Comparison of ENCODE assay signal across 20 cellular contexts in genomic region chr16:70652322-70652721, GRCh38. TPM values are rescaled to one million over a fixed set of nuclear protein-coding genes. Genes with fewer than 3 reads are reported as not detected.
"Had no signal": no experiment of that assay in that cellular context is flagged by ENCODE, and none has a peak within 500 bp of the region (broad histone marks: within the 10 kb centered on the region; RNA-seq: fewer than 3 reads in every experiment).

No MANE protein-coding gene starts in this region.

- ATAC-seq: activated T-helper 17 cell treated with anti-CD3 and anti-CD28 coated beads, Interleukin-2, amount 50 U/mL, for 72 hours; heart right ventricle; left ventricle myocardium superior; natural killer cell; psoas muscle; right lobe of liver; stimulated activated naive CD8-positive, alpha-beta T cell treated with anti-CD3 and anti-CD28 coated beads, Interleukin-15, Interleukin-2, amounts not matched to agents 100 U/mL and 50 U/mL, for 24 hours had no signal

- H3K36me3 ChIP-seq: heart right ventricle, right lobe of liver had no signal

- H3K4me3 ChIP-seq: adrenal gland, heart right ventricle, psoas muscle, right lobe of liver, smooth muscle cell had no signal

- H3K4me2 ChIP-seq: smooth muscle cell had no signal

- FAIRE-seq: colon, endometrium, islet of Langerhans had no signal

- H3K27me3 ChIP-seq: adrenal gland, heart right ventricle, right lobe of liver had no signal

- H3K9me3 ChIP-seq: adrenal gland, heart right ventricle, psoas muscle, right lobe of liver had no signal

- H3K27ac ChIP-seq: heart right ventricle, psoas muscle, right lobe of liver had no signal

- DNase-seq: activated CD4-positive, CD25-positive, alpha-beta regulatory T cell treated with anti-CD3 and anti-CD28 coated beads, Interleukin-2, amount 50 U/mL, for 72 hours; activated naive CD4-positive, alpha-beta T cell treated with anti-CD3 and anti-CD28 coated beads for 36 hours; activated T-cell treated with anti-CD3 and anti-CD28 coated beads for 4 hours; adrenal gland; foreskin melanocyte; heart right ventricle; left ventricle myocardium superior; mesendoderm; natural killer cell; psoas muscle; stimulated activated CD4-positive, alpha-beta T cell treated with anti-CD3 and anti-CD28 coated beads, Interleukin-4, amount 100 ng/mL, for 4 hours; stimulated activated CD8-positive, alpha-beta memory T cell treated with anti-CD3 and anti-CD28 coated beads, Interleukin-4, amount 100 ng/mL, for 48 hours; stimulated activated naive CD8-positive, alpha-beta T cell treated with anti-CD3 and anti-CD28 coated beads, Interleukin-15, Interleukin-2, amounts not matched to agents 100 U/mL and 50 U/mL, for 24 hours had no signal

RNA-seq across cellular contexts. Expression of gene IL34, which starts 6.0 kb away (rescaled TPM):
- total RNA-seq: activated CD8-positive, alpha-beta memory T cell treated with anti-CD3 and anti-CD28 coated beads for 36 hours; activated naive CD4-positive, alpha-beta T cell treated with anti-CD3 and anti-CD28 coated beads for 36 hours; activated T-helper 17 cell treated with anti-CD3 and anti-CD28 coated beads, Interleukin-2, amount 50 U/mL, for 72 hours; smooth muscle cell had no signal
